In the genomic region with DNA sequence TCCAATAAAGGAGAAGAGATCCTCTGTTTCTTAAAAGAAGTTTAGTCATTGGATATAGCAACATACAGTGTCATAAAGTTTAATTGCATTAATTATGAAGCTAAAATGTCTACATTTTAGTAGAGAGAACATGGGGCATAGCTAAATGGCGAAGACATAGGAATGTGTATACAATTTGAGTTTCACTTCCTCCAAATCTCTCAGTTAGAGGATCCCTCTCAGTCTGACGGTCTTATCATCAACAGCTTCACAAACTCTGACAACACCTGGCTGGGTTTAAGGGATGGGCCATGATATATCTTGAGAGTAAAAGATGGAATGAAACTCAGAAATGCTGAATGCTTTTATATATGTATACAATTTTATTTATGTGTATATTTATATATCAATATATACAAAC, we compare ENCODE assay signal across 13 cellular contexts.
A peak's percentile ranks its signal among the peaks of the same experiment; 100 is the strongest.
DNase-seq lines count a peak whose midpoint lies in the region; ATAC-seq lines count a peak whose summit lies in the region.
"Had no signal": no experiment of that assay in that cellular context is flagged by ENCODE, and none has a peak within 500 bp of the region (broad histone marks: within the 10 kb centered on the region; RNA-seq: fewer than 3 reads in every experiment).

No MANE protein-coding gene starts in this region.

- WGBS in mesenchymal stem cell, result no CpG with 5 or more reads among the region's 2 CpGs

- peaks cover 7% of the 10 kb centered on the region for H3K4me1 ChIP-seq in mesenchymal stem cell (ENCODE audit: control insufficient read depth, insufficient read depth, low read depth, low read length)

- no peak overlapping the region for H2BK5ac ChIP-seq in mesenchymal stem cell (ENCODE audit: low read depth, low read length, poor library complexity, severe bottlenecking)

- H3K27ac Mint-ChIP-seq in memory B cell, result peak overlapping the region; percentile 68
- H3K27ac Mint-ChIP-seq: activated naive CD4-positive, alpha-beta T cell treated with anti-CD3 and anti-CD28 coated beads, Interleukin-2, amount 50 U/mL, for 72 hours; dendritic cell treated with granulocyte-macrophage colony-stimulating factor and Interleukin-4, amounts not matched to agents 40 ng/mL and 50 ng/mL, for 4 days had no signal

- H3K36me3 ChIP-seq in mesenchymal stem cell (ENCODE audit: control insufficient read depth in 1 of 2, insufficient read depth in 2 of 2, low read depth in 1 of 2, low read length in 2 of 2), result no peaks in the 10 kb centered on the region

- no peaks in the 10 kb centered on the region for H3K9me3 ChIP-seq in mesenchymal stem cell (ENCODE audit: control insufficient read depth, low read length)

- H3K79me1 ChIP-seq in mesenchymal stem cell (replicated peaks; ENCODE audit: low read length, poor library complexity, severe bottlenecking), result peaks cover 27% of the 10 kb centered on the region

- H3K27me3 ChIP-seq in mesenchymal stem cell (ENCODE audit: control insufficient read depth in 1 of 2, insufficient read depth in 1 of 2, low read length in 2 of 2), result no peaks in the 10 kb centered on the region

- no peak overlapping the region for H3K14ac ChIP-seq in mesenchymal stem cell (ENCODE audit: low read length in 2 of 2)

- H3K18ac ChIP-seq in mesenchymal stem cell (ENCODE audit: low read depth in 1 of 2, low read length in 2 of 2), result no peak overlapping the region

- H2AK5ac ChIP-seq in mesenchymal stem cell (ENCODE audit: low read length, severe bottlenecking), result no peak overlapping the region

- no peak overlapping the region for H3K4me3 ChIP-seq in mesenchymal stem cell (ENCODE audit: insufficient read depth in 1 of 2, low read depth in 1 of 2, low read length in 2 of 2)

- no peak overlapping the region for H4K8ac ChIP-seq in mesenchymal stem cell (ENCODE audit: low read length)

- no peak overlapping the region for H3K4me2 ChIP-seq in mesenchymal stem cell (ENCODE audit: low read length, poor library complexity, severe bottlenecking)

- H3K4ac ChIP-seq in mesenchymal stem cell (ENCODE audit: low read depth in 1 of 2, low read length in 2 of 2), result no peak overlapping the region

- H3K4me1 Mint-ChIP-seq in memory B cell, result peaks cover 19% of the 10 kb centered on the region

- no peak overlapping the region for H4K91ac ChIP-seq in mesenchymal stem cell (ENCODE audit: low read length)

- no peaks in the 10 kb centered on the region for H3K27me3 Mint-ChIP-seq in memory B cell
- H3K27me3 Mint-ChIP-seq: dendritic cell treated with granulocyte-macrophage colony-stimulating factor and Interleukin-4, amounts not matched to agents 40 ng/mL and 50 ng/mL, for 4 days had no signal

- no peak overlapping the region for H2BK120ac ChIP-seq in mesenchymal stem cell (ENCODE audit: low read depth, low read length)

- no peak overlapping the region for H2AFZ ChIP-seq in mesenchymal stem cell (ENCODE audit: low read depth, low read length)

- peaks cover 9% of the 10 kb centered on the region for H3K36me3 Mint-ChIP-seq in memory B cell
- H3K36me3 Mint-ChIP-seq: activated naive CD4-positive, alpha-beta T cell treated with anti-CD3 and anti-CD28 coated beads, Interleukin-2, amount 50 U/mL, for 72 hours had no signal

- no peak overlapping the region for H2BK15ac ChIP-seq in mesenchymal stem cell (ENCODE audit: low read depth, poor library complexity, severe bottlenecking)

- no peak overlapping the region for H3K4me3 Mint-ChIP-seq in memory B cell
- H3K4me3 Mint-ChIP-seq: dendritic cell treated with granulocyte-macrophage colony-stimulating factor and Interleukin-4, amounts not matched to agents 40 ng/mL and 50 ng/mL, for 4 days had no signal

- H3K23ac ChIP-seq in mesenchymal stem cell (ENCODE audit: low read length in 2 of 2), result no peak overlapping the region

- H3K27ac ChIP-seq in mesenchymal stem cell (ENCODE audit: low read length, poor library complexity, severe bottlenecking), result no peak overlapping the region

- ATAC-seq in GM18867 (IDR thresholded peaks at IDR 0.05; ENCODE audit: unreplicated experiment), result peak; percentile 67
- ATAC-seq in GM21528 (IDR thresholded peaks at IDR 0.05; ENCODE audit: low FRiP score, unreplicated experiment), result peak; percentile 79
- ATAC-seq in HG03342 (IDR thresholded peaks at IDR 0.05; ENCODE audit: unreplicated experiment), result peak; percentile 87
- ATAC-seq in memory B cell (ENCODE audit: low read depth), result peak; percentile 97
- ATAC-seq: activated naive CD4-positive, alpha-beta T cell treated with anti-CD3 and anti-CD28 coated beads, Interleukin-2, amount 50 U/mL, for 72 hours had no signal

- DNase-seq in memory B cell (ENCODE audit: low spot score in 2 of 2) (peak in 1 of 2 donors; percentile 16), 8988T (no peak), iPS-NIHi7 (ENCODE audit: extremely low spot score) (no peak), mesenchymal stem cell (no peak)
- DNase-seq in activated naive CD4-positive, alpha-beta T cell treated with anti-CD3 and anti-CD28 coated beads, Interleukin-2, amount 50 U/mL, for 16 hours, result no peak
- DNase-seq: activated CD4-positive, alpha-beta T cell treated with anti-CD3 and anti-CD28 coated beads, Interleukin-2, amount 50 U/mL, for 4 hours; DMS153; NCI-H1048 had no signal

- H3K9me3 Mint-ChIP-seq in memory B cell, result no peaks in the 10 kb centered on the region
- H3K9me3 Mint-ChIP-seq: activated naive CD4-positive, alpha-beta T cell treated with anti-CD3 and anti-CD28 coated beads, Interleukin-2, amount 50 U/mL, for 72 hours; dendritic cell treated with granulocyte-macrophage colony-stimulating factor and Interleukin-4, amounts not matched to agents 40 ng/mL and 50 ng/mL, for 4 days had no signal

- H2BK12ac ChIP-seq in mesenchymal stem cell (ENCODE audit: low read length in 2 of 2), result no peak overlapping the region

- H3K9ac ChIP-seq in mesenchymal stem cell (ENCODE audit: low read length), result no peak overlapping the region
